8 cellular contexts compared by ENCODE assay signal in the genomic region with DNA sequence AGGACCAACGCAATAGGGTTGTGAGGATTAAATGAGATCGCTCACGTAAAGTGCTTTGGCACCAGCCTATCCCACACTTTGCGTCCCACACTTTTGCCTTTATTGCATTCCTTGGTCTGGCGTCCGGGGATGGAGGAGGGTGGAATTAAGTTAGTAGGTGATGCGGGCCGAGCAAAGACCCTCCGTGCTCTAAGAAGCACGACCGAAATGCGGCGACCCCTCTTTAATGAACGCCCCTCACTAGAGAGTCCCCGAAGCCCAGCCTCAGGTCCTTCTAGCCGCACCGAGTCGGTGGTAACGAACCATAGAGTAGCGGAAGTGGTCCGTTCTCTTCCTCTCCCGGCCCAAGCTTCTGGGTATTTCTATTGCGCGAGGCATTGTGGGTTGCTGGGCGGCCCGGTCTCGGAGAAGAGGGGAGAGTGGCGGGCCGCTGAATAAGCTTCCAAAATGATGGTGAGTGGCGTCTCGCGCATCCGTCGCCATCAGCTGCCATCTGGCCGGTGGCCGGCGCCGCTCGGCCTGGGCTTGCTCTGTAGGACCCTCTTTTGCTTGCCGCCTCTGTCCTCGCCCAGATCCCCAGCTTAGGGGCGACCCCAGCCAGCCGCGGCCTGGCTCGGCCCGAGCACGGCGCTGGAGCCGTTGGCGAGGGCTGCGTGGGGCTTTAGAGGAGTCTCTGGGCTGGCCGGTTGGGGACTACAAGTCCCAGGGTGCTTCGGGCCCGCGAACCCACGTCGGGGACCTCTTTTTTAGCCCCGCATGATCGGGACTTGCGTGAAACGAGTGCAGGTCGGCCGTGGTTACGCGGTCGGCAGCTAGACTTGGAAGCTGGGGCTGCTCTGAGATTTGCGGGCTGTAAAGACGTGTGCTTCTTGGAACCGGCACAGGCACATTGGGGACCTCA. TPM values are rescaled to one million over a fixed set of nuclear protein-coding genes. Genes with fewer than 3 reads are reported as not detected.
A peak's percentile ranks its signal among the peaks of the same experiment; 100 is the strongest.
DNase-seq lines count a peak whose midpoint lies in the region; ATAC-seq and TF ChIP-seq lines count a peak whose summit lies in the region.

A gene (plus strand): TSS at position 377 of the 901 bp plus-strand sequence. CDS start 71 bp downstream, at position 448.

- H3K36me3 ChIP-seq in kidney epithelial cell (ENCODE audit: control insufficient read depth, insufficient read depth, low read length): no peaks in the 10 kb centered on the region

- H3K4me3 ChIP-seq in kidney epithelial cell (ENCODE audit: low read depth, low read length): peak within 1 kb of the TSS; percentile 94

- ATAC-seq in HG03432 (IDR thresholded peaks at IDR 0.05; ENCODE audit: unreplicated experiment): peak; percentile 63

- DNase-seq in AML-193 (lab: John Stamatoyannopoulos, UW) (peak; percentile 78 to 94), NCI-H510A (lab: John Stamatoyannopoulos, UW) (peak; percentile 85), cerebellar nuclear complex (lab: John Stamatoyannopoulos, UW) (peak; percentile 15 to 84), kidney epithelial cell (ENCODE audit: low read depth) (peak; percentile 63)
- peak; percentile 77 for DNase-seq in activated CD4-positive, alpha-beta T cell treated with anti-CD3 and anti-CD28 coated beads for 1 hour
- DNase-seq in stimulated activated CD4-positive, alpha-beta T cell treated with anti-CD3 and anti-CD28 coated beads, Interleukin-15, amount 100 ng/mL, for 24 hours: peak; percentile 88

- H3K27me3 ChIP-seq in kidney epithelial cell (ENCODE audit: control insufficient read depth, insufficient read depth, low read length): no peaks in the 10 kb centered on the region

- TF ChIP-seq POLR2A in GM19193 (IDR thresholded peaks at IDR 0.05; ENCODE audit: extremely low read depth, insufficient read depth, insufficient read length): peak; percentile 98

- no peak for TF ChIP-seq CTCF in kidney epithelial cell (IDR thresholded peaks at IDR 0.05; ENCODE audit: insufficient read depth, low read length, poor library complexity, severe bottlenecking)

RNA-seq across cellular contexts. Expression of the gene that starts here (rescaled TPM):
- total RNA-seq in kidney epithelial cell: 254 and 277 TPM in 2 replicates

Comparison
In these comparisons a context has a peak if more than half of its experiments do, and no peak if none do; other contexts are left out.
1. Peak in every context shown above with its lines: DNase-seq, ATAC-seq and H3K4me3 ChIP-seq.